In genomic region chrX:138775501-138775900, GRCh38 we compare ENCODE assay signal across 9 cellular contexts.
DNase-seq lines count a peak whose midpoint lies in the region; ATAC-seq and TF ChIP-seq lines count a peak whose summit lies in the region.
"Had no signal": no experiment of that assay in that cellular context is flagged by ENCODE, and none has a peak within 500 bp of the region (broad histone marks: within the 10 kb centered on the region; RNA-seq: fewer than 3 reads in every experiment).

No MANE protein-coding gene starts in this region.

- no peaks in the 10 kb centered on the region for H3K79me2 ChIP-seq in PC-9 (ENCODE audit: low read depth)

- H3F3A ChIP-seq in PC-9 (ENCODE audit: insufficient read depth, low read depth), result no peaks in the 10 kb centered on the region

- H3K9me3 ChIP-seq in PC-9 (ENCODE audit: insufficient read depth, low read depth), result no peaks in the 10 kb centered on the region
- H3K9me3 ChIP-seq: HAP-1 had no signal

- no peaks in the 10 kb centered on the region for H3K27me3 ChIP-seq in PC-9 (ENCODE audit: insufficient read depth, low read depth)

- ATAC-seq in GM18858 (IDR thresholded peaks at IDR 0.05; ENCODE audit: unreplicated experiment), result no peak
- no peak for ATAC-seq in HG02870 (IDR thresholded peaks at IDR 0.05; ENCODE audit: unreplicated experiment)
- no peak for ATAC-seq in HG02623 (IDR thresholded peaks at IDR 0.05; ENCODE audit: unreplicated experiment)

- no peaks in the 10 kb centered on the region for H3K36me3 ChIP-seq in PC-9 (ENCODE audit: low read depth)
- H3K36me3 ChIP-seq: HAP-1 had no signal

- H3K9me2 ChIP-seq in PC-9 (ENCODE audit: insufficient read depth), result no peaks in the 10 kb centered on the region

- DNase-seq in AG08395 (ENCODE audit: low spot score) (peak; percentile 58), GM13977 (ENCODE audit: low spot score) (peak; percentile 31), PC-9 (no peak), fibroblast of villous mesenchyme (ENCODE audit: low read depth) (peak; percentile 24), NCI-H2227 treated with DMSO at 0.1 percent for 48 hours (lab: John Stamatoyannopoulos, UW) (no peak)

- POLR2A ChIA-PET in PC-9 (lab: Charles Lee; ENCODE audit: unreplicated experiment), result no interaction called here

- TF ChIP-seq CTCF in GM13977 (IDR thresholded peaks at IDR 0.05; ENCODE audit: extremely low read depth, insufficient read depth, missing control alignments) (peak; percentile 31), PC-9 (conservative IDR thresholded peaks at IDR 0.05) (peak; percentile 73), fibroblast of villous mesenchyme (IDR thresholded peaks at IDR 0.05; ENCODE audit: insufficient read depth, low read depth, low read length) (peak; percentile 35)

- no TSS peak for BruUV-seq in PC-9 (replicated peaks; lab: Mats Ljungman, UMichigan)

- no peak overlapping the region for H3K27ac ChIP-seq in PC-9

- H4K20me1 ChIP-seq in PC-9 (ENCODE audit: insufficient read depth), result no peaks in the 10 kb centered on the region

- H2AFZ ChIP-seq in PC-9, result no peak overlapping the region

- no peak overlapping the region for H3K4me2 ChIP-seq in PC-9

- CTCF ChIA-PET in PC-9 (lab: Charles Lee), result no interaction called here

- intact Hi-C loops in PC-9 (cut with micrococcal nuclease; ENCODE audit: unreplicated experiment), result loop anchor here (5.0 kb wide), 1 partner anchor 1197 kb away; no protein-coding TSS in a partner anchor

- no peaks in the 10 kb centered on the region for H3K4me1 ChIP-seq in PC-9 (replicated peaks; ENCODE audit: insufficient read depth)
- H3K4me1 ChIP-seq: HAP-1 had no signal

- H3K4me3 ChIP-seq in PC-9 (no peak overlapping the region), fibroblast of villous mesenchyme (ENCODE audit: low read depth, low read length) (no peak overlapping the region)
- H3K4me3 ChIP-seq: HAP-1 had no signal

- in situ Hi-C loops in GM13977 (cut with MboI; ENCODE audit: low pct_unique_long_range_greater_than_20kb, low sequenced_read_pairs, unreplicated experiment), result no loop called here

Comparison
In these comparisons a context has a peak if more than half of its experiments do, and no peak if none do; other contexts are left out.
1. DNase-seq: peak in AG08395 (single experiment), GM13977 (single experiment) and fibroblast of villous mesenchyme (single experiment); none in PC-9 (0 of 2) and NCI-H2227 treated with DMSO at 0.1 percent for 48 hours (single experiment).
2. Peak in every context shown above with its lines, with median percentiles within 50 percentile points of each other: CTCF ChIP-seq.